In genomic region chr1:17440827-17441168, GRCh38 we compare ENCODE assay signal across 1 cellular context.
TF ChIP-seq lines count a peak whose summit lies in the region.

No MANE protein-coding gene starts in this region.

TF ChIP-seq in GM23338, 12 proteins besides CTCF, POLR2A, EP300 and RAD21 (continued from another document):
- TF ChIP-seq ZNF462 (CRISPR knock-in tag; IDR thresholded peaks at IDR 0.05) (no peak), REST (IDR thresholded peaks at IDR 0.05; ENCODE audit: unreplicated experiment) (no peak), STAT1 (IDR thresholded peaks at IDR 0.05; ENCODE audit: unreplicated experiment) (no peak)
